10 cellular contexts compared by ENCODE assay signal in genomic region chr10:18179901-18180300, GRCh38. TPM values are rescaled to one million over a fixed set of nuclear protein-coding genes. Genes with fewer than 3 reads are reported as not detected.
DNase-seq lines count a peak whose midpoint lies in the region; ATAC-seq and TF ChIP-seq lines count a peak whose summit lies in the region.
"Had no signal": no experiment of that assay in that cellular context is flagged by ENCODE, and none has a peak within 500 bp of the region (broad histone marks: within the 10 kb centered on the region; RNA-seq: fewer than 3 reads in every experiment).

No MANE protein-coding gene starts in this region.

- DNase-seq in M059J (ENCODE audit: low read depth) (peak; percentile 27), colonic mucosa (no peak), left colon (peak in 1 of 2 donors; percentile 31), LoVo (ENCODE audit: low spot score) (no peak), NCI-H2029 (lab: John Stamatoyannopoulos, UW) (no peak), CD14-positive monocyte (ENCODE audit: low spot score) (no peak), epidermal melanocyte (ENCODE audit: insufficient read length, low spot score) (no peak)
- DNase-seq: kidney, NCI-H2171 had no signal

- no peaks in the 10 kb centered on the region for H3K27me3 ChIP-seq in colonic mucosa
- no peaks in the 10 kb centered on the region for H3K27me3 ChIP-seq in stomach smooth muscle (ENCODE audit: control insufficient read depth in 1 of 2, insufficient read depth in 2 of 2, low read length in 2 of 2)

- peaks cover 4% of the 10 kb centered on the region for H3K4me1 Mint-ChIP-seq in CD14-positive monocyte

- H3K36me3 ChIP-seq in colonic mucosa (no peaks in the 10 kb centered on the region), stomach smooth muscle (ENCODE audit: control insufficient read depth in 2 of 2, insufficient read depth in 2 of 2, low read length in 2 of 2) (no peaks in the 10 kb centered on the region)

- no peaks in the 10 kb centered on the region for H3K36me3 Mint-ChIP-seq in CD14-positive monocyte

- ATAC-seq in left colon, result peak; percentile 50

- no peak overlapping the region for H3K4me3 Mint-ChIP-seq in CD14-positive monocyte

- no peak for TF ChIP-seq CTCF in colonic mucosa (IDR thresholded peaks at IDR 0.05)
- no peak for TF ChIP-seq CTCF in CD14-positive monocyte (IDR thresholded peaks at IDR 0.05)

- H3K27ac ChIP-seq in colonic mucosa (peak overlapping the region; percentile 5), stomach smooth muscle (ENCODE audit: low read length) (peak overlapping the region; percentile 94)

- intact Hi-C loops in colonic mucosa (cut with DNase I) (no loop called here), left colon (cut with DNase I, micrococcal nuclease) (no loop called here), CD14-positive monocyte (cut with micrococcal nuclease) (no loop called here)

- no peak overlapping the region for H3K4me3 ChIP-seq in colonic mucosa
- H3K4me3 ChIP-seq in stomach smooth muscle (ENCODE audit: low read length in 2 of 2), result peak overlapping the region; percentile 41 to 45

- H3K9me3 ChIP-seq in colonic mucosa (no peaks in the 10 kb centered on the region), stomach smooth muscle (ENCODE audit: control insufficient read depth in 2 of 2, low read length in 2 of 2) (no peaks in the 10 kb centered on the region)

- no peak overlapping the region for H3K27ac Mint-ChIP-seq in CD14-positive monocyte

- H3K4me1 ChIP-seq in colonic mucosa (no peaks in the 10 kb centered on the region), stomach smooth muscle (ENCODE audit: control insufficient read depth, insufficient read depth, low read length) (peaks cover 45% of the 10 kb centered on the region)

- H3K9me3 Mint-ChIP-seq in CD14-positive monocyte, result peaks cover 0 to 5% (median 3%) of the 10 kb centered on the region in 7 donors

- peaks cover 0 to 3% (median 2%) of the 10 kb centered on the region in 3 donors for H3K27me3 Mint-ChIP-seq in CD14-positive monocyte (ENCODE audit: low read depth in 3 of 3)

- H3K9ac ChIP-seq in colonic mucosa (ENCODE audit: low read depth in 2 of 2, low read length in 2 of 2) (no peak overlapping the region), stomach smooth muscle (ENCODE audit: low read length in 2 of 2) (peak overlapping the region; percentile 72 to 75)

RNA-seq across cellular contexts. Expression of gene CACNB2, which starts 39.7 kb away (rescaled TPM):
- total RNA-seq in M059J (2014; rRNA removed; shearing (Covaris generic)), result 0.52 TPM in 1 of 2 replicates, not detected in the other
- total RNA-seq in colonic mucosa (10 to 100 TPM in 1 of 2 donors, 1 to 10 TPM in 1; 9.8 to 12.1 TPM), left colon (10 to 100 TPM; 13.3 to 17.9 TPM)
- polyA plus RNA-seq in CD14-positive monocyte, result under 1 TPM in 1 of 2 donors, not detected in 1; 0.05 TPM

Comparison
In these comparisons a context has a peak if more than half of its experiments do, and no peak if none do; other contexts are left out.
1. H3K9ac ChIP-seq: peak in stomach smooth muscle (2 of 2); none in colonic mucosa (0 of 2).